Comparison of ENCODE assay signal across 23 cellular contexts in genomic region chr1:99818063-99818699, GRCh38. TPM values are rescaled to one million over a fixed set of nuclear protein-coding genes. Genes with fewer than 3 reads are reported as not detected.
DNase-seq lines count a peak whose midpoint lies in the region; ATAC-seq and TF ChIP-seq lines count a peak whose summit lies in the region.
"Had no signal": no experiment of that assay in that cellular context is flagged by ENCODE, and none has a peak within 500 bp of the region (broad histone marks: within the 10 kb centered on the region; RNA-seq: fewer than 3 reads in every experiment).

No MANE protein-coding gene starts in this region.

- H3K27me3 Mint-ChIP-seq in Caco-2 (ENCODE audit: insufficient read depth, unreplicated experiment) = no peaks in the 10 kb centered on the region
- H3K27me3 Mint-ChIP-seq: activated T-cell treated with anti-CD3 and anti-CD28 coated beads, Interleukin-2, amount 50 U/mL, for 24 hours had no signal

- H3K4me3 Mint-ChIP-seq in Caco-2 (ENCODE audit: unreplicated experiment) = no peak overlapping the region
- H3K4me3 Mint-ChIP-seq: activated CD4-positive, alpha-beta memory T cell treated with anti-CD3 and anti-CD28 coated beads for 36 hours; activated T-cell treated with anti-CD3 and anti-CD28 coated beads, Interleukin-2, amount 50 U/mL, for 24 hours; brain; CD4-positive, CD25-positive, alpha-beta regulatory T cell; neural crest cell had no signal

- intact Hi-C loops in left lung (cut with DNase I) (no loop called here), colonic mucosa (cut with DNase I) (no loop called here), Caco-2 (cut with micrococcal nuclease; ENCODE audit: unreplicated experiment) (no loop called here)

- POLR2A ChIA-PET in Caco-2 (lab: Charles Lee) = no interaction called here

- H3K27ac ChIP-seq in left lung = peak overlapping the region in 1 of 2 donors; percentile 31
- H3K27ac ChIP-seq in colonic mucosa = no peak overlapping the region
- H3K27ac ChIP-seq: tibial artery had no signal

- H3K36me3 Mint-ChIP-seq in Caco-2 (ENCODE audit: insufficient read depth, unreplicated experiment) = no peaks in the 10 kb centered on the region
- H3K36me3 Mint-ChIP-seq: activated CD4-positive, alpha-beta memory T cell treated with anti-CD3 and anti-CD28 coated beads for 36 hours; brain; CD4-positive, CD25-positive, alpha-beta regulatory T cell had no signal

- DNase-seq in AG10803 (ENCODE audit: low read depth) (peak; percentile 58), MV-4-11 (lab: John Stamatoyannopoulos, UW) (peak; percentile 20), fibroblast of mammary gland (ENCODE audit: low read depth) (peak; percentile 19), left lung (no peak), colonic mucosa (no peak), Caco-2 (no peak)
- DNase-seq in activated naive CD4-positive, alpha-beta T cell treated with Interleukin-2 at 50 U/mL for 16 hours = no peak
- DNase-seq: activated CD4-positive, alpha-beta memory T cell treated with anti-CD3 and anti-CD28 coated beads for 36 hours; activated naive CD4-positive, alpha-beta T cell treated with anti-CD3 and anti-CD28 coated beads, Interleukin-2, amount 50 U/mL, for 16 hours; activated T-cell treated with anti-CD3 and anti-CD28 coated beads, Interleukin-2, amount 50 U/mL, for 24 hours; CD4-positive, CD25-positive, alpha-beta regulatory T cell; hippocampal formation; kidney; midbrain; NCI-H1092 treated with DMSO at 0.1 percent for 48 hours; NCI-H2081 treated with DMSO at 0.1 percent for 48 hours; NCI-H526 treated with DMSO at 0.1 percent for 48 hours; SIG-M5; stimulated activated naive CD4-positive, alpha-beta T cell treated with Interleukin-2 at 50 U/mL for 16 hours; tibial artery had no signal

- H3K4me3 ChIP-seq in AG10803 (ENCODE audit: low read length) (no peak overlapping the region), fibroblast of mammary gland (ENCODE audit: control insufficient read depth, low read depth, low read length) (no peak overlapping the region), left lung (no peak overlapping the region), colonic mucosa (no peak overlapping the region), Caco-2 (ENCODE audit: low read depth, low read length) (no peak overlapping the region)
- H3K4me3 ChIP-seq: tibial artery had no signal

- H3K27me3 ChIP-seq in left lung (no peaks in the 10 kb centered on the region), colonic mucosa (no peaks in the 10 kb centered on the region), Caco-2 (replicated peaks; ENCODE audit: control insufficient read depth, insufficient read depth, low read length) (no peaks in the 10 kb centered on the region)
- H3K27me3 ChIP-seq: tibial artery had no signal

- peaks cover 17% of the 10 kb centered on the region for H3K4me1 Mint-ChIP-seq in Caco-2 (ENCODE audit: low read depth, unreplicated experiment)
- H3K4me1 Mint-ChIP-seq: brain had no signal

- H3K27ac Mint-ChIP-seq in Caco-2 (ENCODE audit: unreplicated experiment) = no peak overlapping the region
- H3K27ac Mint-ChIP-seq: activated CD4-positive, alpha-beta memory T cell treated with anti-CD3 and anti-CD28 coated beads for 36 hours; activated T-cell treated with anti-CD3 and anti-CD28 coated beads, Interleukin-2, amount 50 U/mL, for 24 hours had no signal

- H3K9me3 Mint-ChIP-seq in Caco-2 (ENCODE audit: unreplicated experiment) = no peaks in the 10 kb centered on the region
- H3K9me3 Mint-ChIP-seq: activated CD4-positive, alpha-beta memory T cell treated with anti-CD3 and anti-CD28 coated beads for 36 hours; activated T-cell treated with anti-CD3 and anti-CD28 coated beads, Interleukin-2, amount 50 U/mL, for 24 hours; brain; CD4-positive, CD25-positive, alpha-beta regulatory T cell; neural crest cell had no signal

- no peaks in the 10 kb centered on the region for H3K9me3 ChIP-seq in left lung
- no peaks in the 10 kb centered on the region for H3K9me3 ChIP-seq in colonic mucosa
- H3K9me3 ChIP-seq in Caco-2 = no peaks in the 10 kb centered on the region
- H3K9me3 ChIP-seq: tibial artery had no signal

- H3K9ac ChIP-seq in colonic mucosa (ENCODE audit: low read depth in 2 of 2, low read length in 2 of 2) = no peak overlapping the region

- H3K36me3 ChIP-seq in left lung (no peaks in the 10 kb centered on the region), colonic mucosa (no peaks in the 10 kb centered on the region), Caco-2 (ENCODE audit: control insufficient read depth, insufficient read depth, low read length) (no peaks in the 10 kb centered on the region)
- H3K36me3 ChIP-seq: tibial artery had no signal

- CTCF ChIA-PET in Caco-2 (lab: Charles Lee) = no interaction called here

- H3K4me1 ChIP-seq in left lung (no peaks in the 10 kb centered on the region), colonic mucosa (no peaks in the 10 kb centered on the region), Caco-2 (no peaks in the 10 kb centered on the region)
- H3K4me1 ChIP-seq: tibial artery had no signal

- ATAC-seq in left lung (peak; percentile 91), HG02678 (IDR thresholded peaks at IDR 0.05; ENCODE audit: unreplicated experiment) (no peak)

- no TSS peak for BruUV-seq in Caco-2 (replicated peaks; lab: Mats Ljungman, UMichigan)

- TF ChIP-seq CTCF in AG10803 (conservative IDR thresholded peaks at IDR 0.05; ENCODE audit: low read length) = no peak
- TF ChIP-seq CTCF in fibroblast of mammary gland (conservative IDR thresholded peaks at IDR 0.05; ENCODE audit: control insufficient read depth, insufficient read depth, low read depth, low read length) = no peak
- no peak for TF ChIP-seq CTCF in left lung (IDR thresholded peaks at IDR 0.05)
- TF ChIP-seq CTCF in colonic mucosa (IDR thresholded peaks at IDR 0.05) = no peak
- TF ChIP-seq CTCF in Caco-2 (IDR thresholded peaks at IDR 0.05; ENCODE audit: insufficient read depth in 1 of 2, low read depth in 1 of 2, low read length in 1 of 2, severe bottlenecking in 1 of 2, unreplicated experiment in 1 of 2) = no peak

RNA-seq across cellular contexts. Expression of gene AGL, which starts 32.0 kb away (rescaled TPM):
- 10 to 100 TPM; 16.9 to 38.4 TPM for total RNA-seq in left lung
- 10 to 100 TPM; 17.9 to 27.5 TPM for total RNA-seq in colonic mucosa
- 23.6 and 24.2 TPM in 2 replicates for total RNA-seq in Caco-2 (2022)

RNA-seq across cellular contexts. Expression of gene FRRS1, which starts 51.7 kb away (rescaled TPM):
- total RNA-seq in left lung (10 to 100 TPM; 12.3 to 15.1 TPM), colonic mucosa (10 to 100 TPM; 16.7 to 17.1 TPM), Caco-2 (2022) (9.6 and 11.1 TPM in 2 replicates)

Comparison
In these comparisons a context has a peak if more than half of its experiments do, and no peak if none do; other contexts are left out.
1. DNase-seq: peak in AG10803 (single experiment), MV-4-11 (single experiment) and fibroblast of mammary gland (single experiment); none in left lung (0 of 2), colonic mucosa (single experiment), activated naive CD4-positive, alpha-beta T cell treated with Interleukin-2 at 50 U/mL for 16 hours (single experiment) and Caco-2 (0 of 2).